ENCODE assay signal across 25 cellular contexts in genomic region chr10:116085333-116085732, GRCh38.
"Had no signal": no experiment of that assay in that cellular context is flagged by ENCODE, and none has a peak within 500 bp of the region (broad histone marks: within the 10 kb centered on the region; RNA-seq: fewer than 3 reads in every experiment).

No MANE protein-coding gene starts in this region.

- H3K27ac ChIP-seq: brain microvascular endothelial cell, epithelial cell of prostate, esophagus squamous epithelium, gastroesophageal sphincter had no signal

- H3K4me3 Mint-ChIP-seq: activated CD4-positive, alpha-beta memory T cell treated with anti-CD3 and anti-CD28 coated beads for 36 hours; activated CD4-positive, alpha-beta T cell treated with anti-CD3 and anti-CD28 coated beads for 36 hours; activated CD4-positive, alpha-beta T cell treated with anti-CD3 and anti-CD28 coated beads, Interleukin-2, amount 10 ng/mL, durations not matched to agents 24 days and 14 days; activated naive CD8-positive, alpha-beta T cell; activated T-cell treated with anti-CD3 and anti-CD28 coated beads, Interleukin-2, amount 50 U/mL, for 4 hours; activated T-helper 17 cell treated with anti-CD3 and anti-CD28 coated beads, Interleukin-2, amount 50 U/mL, for 72 hours; effector memory CD8-positive, alpha-beta T cell had no signal

- H3K27me3 Mint-ChIP-seq: activated CD4-positive, alpha-beta memory T cell treated with anti-CD3 and anti-CD28 coated beads for 36 hours; activated CD4-positive, alpha-beta T cell treated with anti-CD3 and anti-CD28 coated beads, Interleukin-2, amount 10 ng/mL, durations not matched to agents 24 days and 14 days; activated naive CD8-positive, alpha-beta T cell; activated T-helper 17 cell treated with anti-CD3 and anti-CD28 coated beads, Interleukin-2, amount 50 U/mL, for 72 hours; effector memory CD8-positive, alpha-beta T cell had no signal

- DNase-seq: activated CD4-positive, alpha-beta memory T cell treated with anti-CD3 and anti-CD28 coated beads for 36 hours; activated CD4-positive, alpha-beta T cell treated with anti-CD3 and anti-CD28 coated beads for 36 hours; activated CD4-positive, alpha-beta T cell treated with anti-CD3 and anti-CD28 coated beads, Interleukin-2, amount 10 ng/mL, durations not matched to agents 24 days and 14 days; activated CD4-positive, CD25-positive, alpha-beta regulatory T cell; activated CD4-positive, CD25-positive, alpha-beta regulatory T cell treated with anti-CD3 and anti-CD28 coated beads, Interleukin-2, amount 50 U/mL, for 72 hours; activated effector memory CD4-positive, alpha-beta T cell treated with Interleukin-2 at 50 U/mL for 16 hours; activated gamma-delta T cell treated with Interleukin-2 at 50 U/mL for 16 hours; activated naive CD4-positive, alpha-beta T cell treated with anti-CD3 and anti-CD28 coated beads, Interleukin-2, amount 50 U/mL, for 16 hours; activated naive CD4-positive, alpha-beta T cell treated with Interleukin-2 at 50 U/mL for 16 hours; activated T-cell treated with anti-CD3 and anti-CD28 coated beads, Interleukin-2, amount 50 U/mL, for 4 hours; amniotic stem cell; anterior cingulate cortex; brain microvascular endothelial cell; caudate nucleus; cortex of kidney; dermis blood vessel endothelial cell; effector CD4-positive, alpha-beta T cell; effector memory CD8-positive, alpha-beta T cell; esophagus squamous epithelium; foreskin melanocyte; T-helper 2 cell had no signal

- H3K27me3 ChIP-seq: brain microvascular endothelial cell, esophagus squamous epithelium had no signal

- H3K36me3 ChIP-seq: brain microvascular endothelial cell, esophagus squamous epithelium, gastroesophageal sphincter had no signal

- H3K4me1 Mint-ChIP-seq: activated CD4-positive, alpha-beta T cell treated with anti-CD3 and anti-CD28 coated beads for 36 hours; activated CD4-positive, alpha-beta T cell treated with anti-CD3 and anti-CD28 coated beads, Interleukin-2, amount 10 ng/mL, durations not matched to agents 24 days and 14 days; activated T-helper 17 cell treated with anti-CD3 and anti-CD28 coated beads, Interleukin-2, amount 50 U/mL, for 72 hours had no signal

- H3K27ac Mint-ChIP-seq: activated CD4-positive, alpha-beta memory T cell treated with anti-CD3 and anti-CD28 coated beads for 36 hours; activated CD4-positive, alpha-beta T cell treated with anti-CD3 and anti-CD28 coated beads for 36 hours; activated CD4-positive, alpha-beta T cell treated with anti-CD3 and anti-CD28 coated beads, Interleukin-2, amount 10 ng/mL, durations not matched to agents 24 days and 14 days; activated naive CD8-positive, alpha-beta T cell; activated T-helper 17 cell treated with anti-CD3 and anti-CD28 coated beads, Interleukin-2, amount 50 U/mL, for 72 hours; effector memory CD8-positive, alpha-beta T cell had no signal

- H3K4me1 ChIP-seq: esophagus squamous epithelium, gastroesophageal sphincter had no signal

- H3K9me3 Mint-ChIP-seq: activated CD4-positive, alpha-beta memory T cell treated with anti-CD3 and anti-CD28 coated beads for 36 hours; activated CD4-positive, alpha-beta T cell treated with anti-CD3 and anti-CD28 coated beads, Interleukin-2, amount 10 ng/mL, durations not matched to agents 24 days and 14 days; activated T-cell treated with anti-CD3 and anti-CD28 coated beads, Interleukin-2, amount 50 U/mL, for 4 hours; activated T-helper 17 cell treated with anti-CD3 and anti-CD28 coated beads, Interleukin-2, amount 50 U/mL, for 72 hours; effector memory CD8-positive, alpha-beta T cell had no signal

- H3K9me3 ChIP-seq: esophagus squamous epithelium, gastroesophageal sphincter had no signal

- ATAC-seq: activated CD4-positive, alpha-beta T cell treated with anti-CD3 and anti-CD28 coated beads for 36 hours; activated T-cell treated with anti-CD3 and anti-CD28 coated beads, Interleukin-2, amount 50 U/mL, for 4 hours; activated T-helper 17 cell treated with anti-CD3 and anti-CD28 coated beads, Interleukin-2, amount 50 U/mL, for 72 hours; effector memory CD8-positive, alpha-beta T cell; gastroesophageal sphincter had no signal

- H3K36me3 Mint-ChIP-seq: activated CD4-positive, alpha-beta memory T cell treated with anti-CD3 and anti-CD28 coated beads for 36 hours; activated naive CD8-positive, alpha-beta T cell had no signal

- H3K4me3 ChIP-seq: esophagus squamous epithelium, gastroesophageal sphincter had no signal
